ENCODE assay signal across 8 cellular contexts in genomic region chr15:79896634-79897379, GRCh38. TPM values are rescaled to one million over a fixed set of nuclear protein-coding genes. Genes with fewer than 3 reads are reported as not detected.
DNase-seq lines count a peak whose midpoint lies in the region; ATAC-seq and TF ChIP-seq lines count a peak whose summit lies in the region.

MTHFS (minus strand) TSS chr15:79897014; CDS start chr15:79896988, 26 bp downstream.

- POLR2A ChIA-PET in BJ (lab: Charles Lee), result no interaction called here

- H3K9me3 ChIP-seq in liver (ENCODE audit: control insufficient read depth in 4 of 4, low read length in 3 of 4), result no peaks in the 10 kb centered on the region

- H3K27me3 ChIP-seq in BJ (ENCODE audit: control insufficient read depth, insufficient read depth, low read length), result no peaks in the 10 kb centered on the region
- no peaks in the 10 kb centered on the region for H3K27me3 ChIP-seq in liver (ENCODE audit: control insufficient read depth in 4 of 4, insufficient read depth in 4 of 4, low read length in 3 of 4)

- peak; percentile 60 for ATAC-seq in GM19043 (IDR thresholded peaks at IDR 0.05; ENCODE audit: low read depth, unreplicated experiment)
- ATAC-seq in HG03354 (IDR thresholded peaks at IDR 0.05; ENCODE audit: poor library complexity, severe bottlenecking, unreplicated experiment), result peak; percentile 68

- CTCF ChIA-PET in BJ (lab: Yijun Ruan, JAX), result interaction anchor here (1.0 kb wide), 1 partner anchor 95 kb away, joined by 5 read pairs; no protein-coding TSS in a partner anchor

- H3K4me3 ChIP-seq in BJ (ENCODE audit: low read depth, low read length) (peak within 1 kb of the TSS; percentile 86), liver (ENCODE audit: low read depth in 1 of 3, low read length in 3 of 3) (peak within 1 kb of the TSS; percentile 64 to 97 (median 97))

- peak within 1 kb of the TSS; percentile 95 to 99 for H3K9ac ChIP-seq in liver (ENCODE audit: low read depth in 1 of 2, low read length in 2 of 2)

- TF ChIP-seq RAD21 in liver (IDR thresholded peaks at IDR 0.05), result peak; percentile 49 to 55

- peaks cover 4 to 26% (median 6%) of the 10 kb centered on the region in 4 donors for H3K4me1 ChIP-seq in liver (ENCODE audit: control insufficient read depth in 4 of 4, insufficient read depth in 4 of 4, low read length in 3 of 4)

- no peak for DNase-seq in BJ (ENCODE audit: low read depth)
- peak; percentile 33 for DNase-seq in NCI-H524 treated with DMSO at 0.1 percent for 48 hours (lab: John Stamatoyannopoulos, UW)
- DNase-seq in activated CD4-positive, alpha-beta T cell treated with anti-CD3 and anti-CD28 coated beads, Interleukin-2, amount 50 U/mL, for 1 hour, result peak; percentile 76
- peak; percentile 85 for DNase-seq in dermis blood vessel endothelial cell
- DNase-seq in stimulated activated CD4-positive, alpha-beta T cell treated with anti-CD3 and anti-CD28 coated beads, Interleukin-4, amount 100 ng/mL, for 24 hours, result peak; percentile 70

- peak within 1 kb of the TSS; percentile 81 to 98 for H3K27ac ChIP-seq in liver (ENCODE audit: low read depth in 1 of 2, low read length in 2 of 2)

- no peaks in the 10 kb centered on the region for H3K36me3 ChIP-seq in BJ (ENCODE audit: control insufficient read depth, insufficient read depth, low read length)
- H3K36me3 ChIP-seq in liver (ENCODE audit: control insufficient read depth in 4 of 4, insufficient read depth in 3 of 4, low read depth in 1 of 4, low read length in 3 of 4), result no peaks in the 10 kb centered on the region

- under 1% methylated on average over 90 of the region's 90 CpGs for WGBS in liver

- peak; percentile 70 for TF ChIP-seq CTCF in BJ (IDR thresholded peaks at IDR 0.05; ENCODE audit: insufficient read depth, low read depth, low read length)
- TF ChIP-seq CTCF in liver (IDR thresholded peaks at IDR 0.05; ENCODE audit: low read depth, low read length, missing input control), result peak; percentile 23

TF ChIP-seq in liver, 16 proteins besides CTCF, POLR2A, EP300 and RAD21:
- TF ChIP-seq FOXA1 (IDR thresholded peaks at IDR 0.05) (no peak), NR2F2 (IDR thresholded peaks at IDR 0.05) (no peak), FOXA2 (IDR thresholded peaks at IDR 0.05) (no peak), JUND (IDR thresholded peaks at IDR 0.05) (no peak), YY1 (IDR thresholded peaks at IDR 0.05) (peak; percentile 92), HNF4A (conservative IDR thresholded peaks at IDR 0.05) (peak; percentile 62 to 72), RXRA (IDR thresholded peaks at IDR 0.05) (no peak), TAF1 (conservative IDR thresholded peaks at IDR 0.05) (no peak), GABPA (IDR thresholded peaks at IDR 0.05 in 1 of 2, conservative IDR thresholded peaks at IDR 0.05 in 1 of 2) (peak in 1 of 2 donors; percentile 18), SP1 (IDR thresholded peaks at IDR 0.05) (peak; percentile 50), ATF3 (IDR thresholded peaks at IDR 0.05) (no peak), EGR1 (IDR thresholded peaks at IDR 0.05; ENCODE audit: low read depth in 2 of 2) (no peak), HNF4G (IDR thresholded peaks at IDR 0.05) (peak; percentile 17)
- TF ChIP-seq, protein P1, sequence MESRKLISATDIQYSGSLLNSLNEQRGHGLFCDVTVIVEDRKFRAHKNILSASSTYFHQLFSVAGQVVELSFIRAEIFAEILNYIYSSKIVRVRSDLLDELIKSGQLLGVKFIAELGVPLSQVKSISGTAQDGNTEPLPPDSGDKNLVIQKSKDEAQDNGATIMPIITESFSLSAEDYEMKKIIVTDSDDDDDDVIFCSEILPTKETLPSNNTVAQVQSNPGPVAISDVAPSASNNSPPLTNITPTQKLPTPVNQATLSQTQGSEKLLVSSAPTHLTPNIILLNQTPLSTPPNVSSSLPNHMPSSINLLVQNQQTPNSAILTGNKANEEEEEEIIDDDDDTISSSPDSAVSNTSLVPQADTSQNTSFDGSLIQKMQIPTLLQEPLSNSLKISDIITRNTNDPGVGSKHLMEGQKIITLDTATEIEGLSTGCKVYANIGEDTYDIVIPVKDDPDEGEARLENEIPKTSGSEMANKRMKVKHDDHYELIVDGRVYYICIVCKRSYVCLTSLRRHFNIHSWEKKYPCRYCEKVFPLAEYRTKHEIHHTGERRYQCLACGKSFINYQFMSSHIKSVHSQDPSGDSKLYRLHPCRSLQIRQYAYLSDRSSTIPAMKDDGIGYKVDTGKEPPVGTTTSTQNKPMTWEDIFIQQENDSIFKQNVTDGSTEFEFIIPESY (IDR thresholded peaks at IDR 0.05), result no peak
- TF ChIP-seq, protein P2, sequence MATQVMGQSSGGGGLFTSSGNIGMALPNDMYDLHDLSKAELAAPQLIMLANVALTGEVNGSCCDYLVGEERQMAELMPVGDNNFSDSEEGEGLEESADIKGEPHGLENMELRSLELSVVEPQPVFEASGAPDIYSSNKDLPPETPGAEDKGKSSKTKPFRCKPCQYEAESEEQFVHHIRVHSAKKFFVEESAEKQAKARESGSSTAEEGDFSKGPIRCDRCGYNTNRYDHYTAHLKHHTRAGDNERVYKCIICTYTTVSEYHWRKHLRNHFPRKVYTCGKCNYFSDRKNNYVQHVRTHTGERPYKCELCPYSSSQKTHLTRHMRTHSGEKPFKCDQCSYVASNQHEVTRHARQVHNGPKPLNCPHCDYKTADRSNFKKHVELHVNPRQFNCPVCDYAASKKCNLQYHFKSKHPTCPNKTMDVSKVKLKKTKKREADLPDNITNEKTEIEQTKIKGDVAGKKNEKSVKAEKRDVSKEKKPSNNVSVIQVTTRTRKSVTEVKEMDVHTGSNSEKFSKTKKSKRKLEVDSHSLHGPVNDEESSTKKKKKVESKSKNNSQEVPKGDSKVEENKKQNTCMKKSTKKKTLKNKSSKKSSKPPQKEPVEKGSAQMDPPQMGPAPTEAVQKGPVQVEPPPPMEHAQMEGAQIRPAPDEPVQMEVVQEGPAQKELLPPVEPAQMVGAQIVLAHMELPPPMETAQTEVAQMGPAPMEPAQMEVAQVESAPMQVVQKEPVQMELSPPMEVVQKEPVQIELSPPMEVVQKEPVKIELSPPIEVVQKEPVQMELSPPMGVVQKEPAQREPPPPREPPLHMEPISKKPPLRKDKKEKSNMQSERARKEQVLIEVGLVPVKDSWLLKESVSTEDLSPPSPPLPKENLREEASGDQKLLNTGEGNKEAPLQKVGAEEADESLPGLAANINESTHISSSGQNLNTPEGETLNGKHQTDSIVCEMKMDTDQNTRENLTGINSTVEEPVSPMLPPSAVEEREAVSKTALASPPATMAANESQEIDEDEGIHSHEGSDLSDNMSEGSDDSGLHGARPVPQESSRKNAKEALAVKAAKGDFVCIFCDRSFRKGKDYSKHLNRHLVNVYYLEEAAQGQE (IDR thresholded peaks at IDR 0.05), result peak; percentile 80
- TF ChIP-seq, protein P3, sequence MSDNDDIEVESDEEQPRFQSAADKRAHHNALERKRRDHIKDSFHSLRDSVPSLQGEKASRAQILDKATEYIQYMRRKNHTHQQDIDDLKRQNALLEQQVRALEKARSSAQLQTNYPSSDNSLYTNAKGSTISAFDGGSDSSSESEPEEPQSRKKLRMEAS (IDR thresholded peaks at IDR 0.05), result no peak

RNA-seq across cellular contexts. Expression of gene MTHFS, which starts in this region (rescaled TPM):
- polyA plus RNA-seq in BJ (2011; rRNA removed), result 30.7 and 32.6 TPM in 2 replicates
- polyA minus RNA-seq in BJ (2011; rRNA and poly(A)+ RNA removed), result 1.9 and 5.2 TPM in 2 replicates
- 8.7 and 13.1 TPM in 2 replicates for total RNA-seq in dermis blood vessel endothelial cell
- total RNA-seq in liver, result 100 to 1,000 TPM in 1 of 2 donors, 10 to 100 TPM in 1; 40.9 to 140 TPM
- polyA plus RNA-seq in liver, result 100 to 1,000 TPM; 175 to 338 TPM
